In the genomic region with DNA sequence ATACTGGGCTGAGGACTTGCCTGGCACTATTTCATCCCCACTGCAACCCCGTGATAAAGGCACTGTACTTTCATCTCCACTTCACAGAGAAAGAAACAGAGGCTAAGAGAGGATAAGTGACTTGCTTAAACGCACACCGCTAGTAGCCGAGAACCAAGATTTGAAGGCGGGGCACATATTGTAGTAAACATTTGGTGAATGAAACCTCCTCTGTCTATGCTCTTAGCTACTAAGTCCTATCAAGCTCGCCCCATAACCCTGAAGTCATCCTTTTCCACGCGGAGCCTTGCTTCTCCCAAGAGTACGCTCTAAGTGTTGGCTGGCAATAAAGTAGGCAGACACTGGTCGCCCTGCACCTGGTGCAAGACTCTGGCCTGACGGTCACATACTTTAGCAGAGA, we compare ENCODE assay signal across 9 cellular contexts. TPM values are rescaled to one million over a fixed set of nuclear protein-coding genes. Genes with fewer than 3 reads are reported as not detected.
DNase-seq lines count a peak whose midpoint lies in the region; ATAC-seq and TF ChIP-seq lines count a peak whose summit lies in the region.
"Had no signal": no experiment of that assay in that cellular context is flagged by ENCODE, and none has a peak within 500 bp of the region (broad histone marks: within the 10 kb centered on the region; RNA-seq: fewer than 3 reads in every experiment).

No MANE protein-coding gene starts in this region.

- no peaks in the 10 kb centered on the region for H3K9me2 ChIP-seq in HCT116 (ENCODE audit: insufficient read depth)

- POLR2A ChIA-PET in HCT116 (lab: Charles Lee), result no interaction called here
- POLR2A ChIA-PET in activated CD4-positive, alpha-beta memory T cell treated with anti-CD3 and anti-CD28 coated beads for 36 hours (lab: Charles Lee), result no interaction called here

- no peaks in the 10 kb centered on the region for H4K20me1 ChIP-seq in HCT116 (ENCODE audit: insufficient read depth)

- no peak for ATAC-seq in HCT116
- ATAC-seq in GM19351 (IDR thresholded peaks at IDR 0.05; ENCODE audit: unreplicated experiment), result no peak
- no peak for ATAC-seq in GM21390 (IDR thresholded peaks at IDR 0.05; ENCODE audit: unreplicated experiment)
- no peak for ATAC-seq in GM19328 (IDR thresholded peaks at IDR 0.05; ENCODE audit: unreplicated experiment)

- H3K36me3 ChIP-seq in HCT116 (ENCODE audit: control insufficient read depth in 1 of 2, insufficient read depth in 2 of 2, low read length in 2 of 2) (no peaks in the 10 kb centered on the region), left ventricle myocardium inferior (no peaks in the 10 kb centered on the region), sigmoid colon (no peaks in the 10 kb centered on the region)

- H3K4me3 ChIP-seq in HCT116 (replicated peaks in 1 of 2; ENCODE audit: low read depth in 1 of 2, low read length in 2 of 2) (peak overlapping the region; percentile 64 to 79), left ventricle myocardium inferior (peak overlapping the region; percentile 92), sigmoid colon (peak overlapping the region; percentile 72 to 91 (median 82))

- TF ChIP-seq EP300 in sigmoid colon (IDR thresholded peaks at IDR 0.05), result no peak

- no peak for TF ChIP-seq RAD21 in HCT116 (IDR thresholded peaks at IDR 0.05; ENCODE audit: low read depth)

- DNase-seq in HCT116 (ENCODE audit: low read depth, low spot score), result no peak
- no peak for DNase-seq in activated CD4-positive, alpha-beta memory T cell treated with anti-CD3 and anti-CD28 coated beads for 36 hours
- DNase-seq in left ventricle myocardium inferior, result no peak
- no peak for DNase-seq in sigmoid colon
- no peak for DNase-seq in stimulated activated CD4-positive, alpha-beta T cell treated with anti-CD3 and anti-CD28 coated beads, Interleukin-4, amount 100 ng/mL, for 24 hours

- CTCF ChIA-PET in HCT116 (lab: Charles Lee), result no interaction called here
- CTCF ChIA-PET in activated CD4-positive, alpha-beta memory T cell treated with anti-CD3 and anti-CD28 coated beads for 36 hours (lab: Charles Lee), result interaction anchor here (0.9 to 1.6 kb wide), 2 partner anchors 57 to 144 kb away, joined by 3 read pairs; no protein-coding TSS in a partner anchor

- H3K4me3 Mint-ChIP-seq in activated CD4-positive, alpha-beta memory T cell treated with anti-CD3 and anti-CD28 coated beads for 36 hours, result peak overlapping the region; percentile 68

- no peak overlapping the region for H2AFZ ChIP-seq in HCT116 (ENCODE audit: low read depth, low read length, poor library complexity, severe bottlenecking)

- H3K4me1 ChIP-seq in HCT116 (ENCODE audit: control insufficient read depth in 1 of 2, insufficient read depth in 2 of 2, low read length in 2 of 2) (peaks cover 0 to 15% of the 10 kb centered on the region in 2 experiments; a peak in 2 of 4 replicates), left ventricle myocardium inferior (peaks cover 45% of the 10 kb centered on the region), sigmoid colon (peaks cover 0 to 30% (median 23%) of the 10 kb centered on the region in 4 donors)

- no TSS peak for BruUV-seq in HCT116 (replicated peaks; lab: Mats Ljungman, UMichigan)

- H3K9me3 Mint-ChIP-seq in activated CD4-positive, alpha-beta memory T cell treated with anti-CD3 and anti-CD28 coated beads for 36 hours, result no peaks in the 10 kb centered on the region

- WGBS in sigmoid colon, 2 donors, result 83 to 89% methylated on average over 11 of the region's 11 CpGs

- TF ChIP-seq CTCF in HCT116 (IDR thresholded peaks at IDR 0.05 in 2 of 3, conservative IDR thresholded peaks at IDR 0.05 in 1 of 3; ENCODE audit: borderline replicate concordance in 1 of 3, insufficient read depth in 1 of 3, low read depth in 2 of 3, low read length in 2 of 3) (no peak), left ventricle myocardium inferior (IDR thresholded peaks at IDR 0.05; ENCODE audit: borderline replicate concordance) (no peak), sigmoid colon (IDR thresholded peaks at IDR 0.05) (no peak)

- H3K9me3 ChIP-seq in HCT116 (ENCODE audit: control insufficient read depth in 1 of 2, insufficient read depth in 1 of 2, low read depth in 1 of 2, low read length in 2 of 2) (no peaks in the 10 kb centered on the region), left ventricle myocardium inferior (replicated peaks) (no peaks in the 10 kb centered on the region), sigmoid colon (no peaks in the 10 kb centered on the region)
- H3K9me3 ChIP-seq: mucosa of descending colon had no signal

- H3K27me3 Mint-ChIP-seq in activated CD4-positive, alpha-beta memory T cell treated with anti-CD3 and anti-CD28 coated beads for 36 hours, result no peaks in the 10 kb centered on the region

- H3K27me3 ChIP-seq in HCT116 (ENCODE audit: insufficient read depth, low read length) (no peaks in the 10 kb centered on the region), left ventricle myocardium inferior (ENCODE audit: low read depth) (no peaks in the 10 kb centered on the region), sigmoid colon (no peaks in the 10 kb centered on the region)

- H3K79me2 ChIP-seq in HCT116 (ENCODE audit: insufficient read depth, low read length), result peaks cover 46% of the 10 kb centered on the region

- H3K27ac Mint-ChIP-seq in activated CD4-positive, alpha-beta memory T cell treated with anti-CD3 and anti-CD28 coated beads for 36 hours, result no peak overlapping the region

- TF ChIP-seq POLR2A in HCT116 (IDR thresholded peaks at IDR 0.05; ENCODE audit: borderline replicate concordance, extremely low read depth, insufficient read depth, insufficient read length), result no peak
- no peak for TF ChIP-seq POLR2A in sigmoid colon (IDR thresholded peaks at IDR 0.05)

- H3K36me3 Mint-ChIP-seq in activated CD4-positive, alpha-beta memory T cell treated with anti-CD3 and anti-CD28 coated beads for 36 hours, result no peaks in the 10 kb centered on the region

- H3K27ac ChIP-seq in HCT116 (ENCODE audit: low read depth, low read length) (no peak overlapping the region), left ventricle myocardium inferior (replicated peaks) (no peak overlapping the region), sigmoid colon (peak overlapping the region in 3 of 4 donors; percentile 71 to 83 (median 73))

- peaks cover 11% of the 10 kb centered on the region for H3K4me1 Mint-ChIP-seq in activated CD4-positive, alpha-beta memory T cell treated with anti-CD3 and anti-CD28 coated beads for 36 hours (ENCODE audit: low read depth)

- peak overlapping the region; percentile 71 for H3K9ac ChIP-seq in HCT116 (ENCODE audit: low read length)

- peak overlapping the region; percentile 95 for H3K4me2 ChIP-seq in HCT116 (ENCODE audit: low read length)

- RAD21 ChIA-PET in HCT116 (lab: Charles Lee; ENCODE audit: low non-redundant PET in 1 of 2, low total read pairs in 2 of 2, uncharacterized antibody in 2 of 2, unreplicated experiment in 2 of 2), result no interaction called here

- intact Hi-C loops in HCT116 (cut with micrococcal nuclease), result loop anchor here (5.0 kb wide), 1 partner anchor 527 kb away; no protein-coding TSS in a partner anchor
- intact Hi-C loops in activated CD4-positive, alpha-beta memory T cell treated with anti-CD3 and anti-CD28 coated beads for 36 hours (cut with micrococcal nuclease), result no loop called here
- intact Hi-C loops in left ventricle myocardium inferior (cut with micrococcal nuclease), result no loop called here
- intact Hi-C loops in sigmoid colon (cut with DNase I), result loop anchor here (2.0 to 5.0 kb wide), 4 partner anchors 48 to 183 kb away; a partner anchor contains a TSS

TF ChIP-seq in HCT116, 20 proteins besides CTCF, POLR2A, EP300 and RAD21:
- TF ChIP-seq SP1 (IDR thresholded peaks at IDR 0.05; ENCODE audit: low read depth), result no peak

RNA-seq across cellular contexts. Expression of a gene that starts 1.1 kb away (rescaled TPM):
- 21.6 TPM for total RNA-seq in HCT116 (2021; ENCODE audit: unreplicated experiment)
- 25.0 and 27.3 TPM in 2 replicates for polyA plus RNA-seq in HCT116 (2012)
- total RNA-seq in activated CD4-positive, alpha-beta memory T cell treated with anti-CD3 and anti-CD28 coated beads for 36 hours, result 1 to 10 TPM; 7.3 to 7.8 TPM
- total RNA-seq in left ventricle myocardium inferior, result 21.7 TPM
- 10 to 100 TPM; 15.5 to 20.2 (median 17.2) TPM for total RNA-seq in sigmoid colon
- 1 to 10 TPM; 2.3 to 6.2 (median 3.6) TPM for polyA plus RNA-seq in sigmoid colon

Comparison
In these comparisons a context has a peak if more than half of its experiments do, and no peak if none do; other contexts are left out.
1. H3K27ac ChIP-seq: peak in sigmoid colon (3 of 4); none in HCT116 (single experiment) and left ventricle myocardium inferior (single experiment).
2. intact Hi-C loops: an anchor here in HCT116 (5.0 kb wide) and sigmoid colon (2.0 to 5.0 kb wide); none called in activated CD4-positive, alpha-beta memory T cell treated with anti-CD3 and anti-CD28 coated beads for 36 hours and left ventricle myocardium inferior.
3. Peak in every context shown above with its lines, with median percentiles within 50 percentile points of each other: H3K4me3 ChIP-seq.